1 cellular context compared by ENCODE assay signal in the genomic region with DNA sequence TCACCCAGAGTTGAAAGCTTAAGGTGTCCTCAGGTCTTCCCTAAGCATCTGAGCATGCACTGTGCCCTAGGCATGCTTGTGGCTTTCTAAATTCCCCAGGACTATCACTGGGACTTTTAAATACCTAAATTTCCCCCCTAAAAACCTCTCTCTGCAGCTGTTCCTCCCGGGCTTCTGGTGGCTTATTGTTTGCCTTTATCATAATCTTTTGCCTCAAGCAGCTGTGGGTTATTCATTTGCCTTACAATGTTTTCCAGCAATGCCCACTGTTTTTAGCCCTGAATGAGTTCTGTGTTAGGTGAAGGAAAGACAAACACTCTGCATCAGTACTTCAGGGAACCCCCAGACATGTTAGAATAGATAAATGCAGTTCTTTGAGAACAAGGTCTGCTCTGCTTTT.
TF ChIP-seq lines count a peak whose summit lies in the region.

No MANE protein-coding gene starts in this region.

TF ChIP-seq in H1, 55 proteins besides CTCF, POLR2A, EP300 and RAD21 (continued from another document):
- TF ChIP-seq, protein P1, sequence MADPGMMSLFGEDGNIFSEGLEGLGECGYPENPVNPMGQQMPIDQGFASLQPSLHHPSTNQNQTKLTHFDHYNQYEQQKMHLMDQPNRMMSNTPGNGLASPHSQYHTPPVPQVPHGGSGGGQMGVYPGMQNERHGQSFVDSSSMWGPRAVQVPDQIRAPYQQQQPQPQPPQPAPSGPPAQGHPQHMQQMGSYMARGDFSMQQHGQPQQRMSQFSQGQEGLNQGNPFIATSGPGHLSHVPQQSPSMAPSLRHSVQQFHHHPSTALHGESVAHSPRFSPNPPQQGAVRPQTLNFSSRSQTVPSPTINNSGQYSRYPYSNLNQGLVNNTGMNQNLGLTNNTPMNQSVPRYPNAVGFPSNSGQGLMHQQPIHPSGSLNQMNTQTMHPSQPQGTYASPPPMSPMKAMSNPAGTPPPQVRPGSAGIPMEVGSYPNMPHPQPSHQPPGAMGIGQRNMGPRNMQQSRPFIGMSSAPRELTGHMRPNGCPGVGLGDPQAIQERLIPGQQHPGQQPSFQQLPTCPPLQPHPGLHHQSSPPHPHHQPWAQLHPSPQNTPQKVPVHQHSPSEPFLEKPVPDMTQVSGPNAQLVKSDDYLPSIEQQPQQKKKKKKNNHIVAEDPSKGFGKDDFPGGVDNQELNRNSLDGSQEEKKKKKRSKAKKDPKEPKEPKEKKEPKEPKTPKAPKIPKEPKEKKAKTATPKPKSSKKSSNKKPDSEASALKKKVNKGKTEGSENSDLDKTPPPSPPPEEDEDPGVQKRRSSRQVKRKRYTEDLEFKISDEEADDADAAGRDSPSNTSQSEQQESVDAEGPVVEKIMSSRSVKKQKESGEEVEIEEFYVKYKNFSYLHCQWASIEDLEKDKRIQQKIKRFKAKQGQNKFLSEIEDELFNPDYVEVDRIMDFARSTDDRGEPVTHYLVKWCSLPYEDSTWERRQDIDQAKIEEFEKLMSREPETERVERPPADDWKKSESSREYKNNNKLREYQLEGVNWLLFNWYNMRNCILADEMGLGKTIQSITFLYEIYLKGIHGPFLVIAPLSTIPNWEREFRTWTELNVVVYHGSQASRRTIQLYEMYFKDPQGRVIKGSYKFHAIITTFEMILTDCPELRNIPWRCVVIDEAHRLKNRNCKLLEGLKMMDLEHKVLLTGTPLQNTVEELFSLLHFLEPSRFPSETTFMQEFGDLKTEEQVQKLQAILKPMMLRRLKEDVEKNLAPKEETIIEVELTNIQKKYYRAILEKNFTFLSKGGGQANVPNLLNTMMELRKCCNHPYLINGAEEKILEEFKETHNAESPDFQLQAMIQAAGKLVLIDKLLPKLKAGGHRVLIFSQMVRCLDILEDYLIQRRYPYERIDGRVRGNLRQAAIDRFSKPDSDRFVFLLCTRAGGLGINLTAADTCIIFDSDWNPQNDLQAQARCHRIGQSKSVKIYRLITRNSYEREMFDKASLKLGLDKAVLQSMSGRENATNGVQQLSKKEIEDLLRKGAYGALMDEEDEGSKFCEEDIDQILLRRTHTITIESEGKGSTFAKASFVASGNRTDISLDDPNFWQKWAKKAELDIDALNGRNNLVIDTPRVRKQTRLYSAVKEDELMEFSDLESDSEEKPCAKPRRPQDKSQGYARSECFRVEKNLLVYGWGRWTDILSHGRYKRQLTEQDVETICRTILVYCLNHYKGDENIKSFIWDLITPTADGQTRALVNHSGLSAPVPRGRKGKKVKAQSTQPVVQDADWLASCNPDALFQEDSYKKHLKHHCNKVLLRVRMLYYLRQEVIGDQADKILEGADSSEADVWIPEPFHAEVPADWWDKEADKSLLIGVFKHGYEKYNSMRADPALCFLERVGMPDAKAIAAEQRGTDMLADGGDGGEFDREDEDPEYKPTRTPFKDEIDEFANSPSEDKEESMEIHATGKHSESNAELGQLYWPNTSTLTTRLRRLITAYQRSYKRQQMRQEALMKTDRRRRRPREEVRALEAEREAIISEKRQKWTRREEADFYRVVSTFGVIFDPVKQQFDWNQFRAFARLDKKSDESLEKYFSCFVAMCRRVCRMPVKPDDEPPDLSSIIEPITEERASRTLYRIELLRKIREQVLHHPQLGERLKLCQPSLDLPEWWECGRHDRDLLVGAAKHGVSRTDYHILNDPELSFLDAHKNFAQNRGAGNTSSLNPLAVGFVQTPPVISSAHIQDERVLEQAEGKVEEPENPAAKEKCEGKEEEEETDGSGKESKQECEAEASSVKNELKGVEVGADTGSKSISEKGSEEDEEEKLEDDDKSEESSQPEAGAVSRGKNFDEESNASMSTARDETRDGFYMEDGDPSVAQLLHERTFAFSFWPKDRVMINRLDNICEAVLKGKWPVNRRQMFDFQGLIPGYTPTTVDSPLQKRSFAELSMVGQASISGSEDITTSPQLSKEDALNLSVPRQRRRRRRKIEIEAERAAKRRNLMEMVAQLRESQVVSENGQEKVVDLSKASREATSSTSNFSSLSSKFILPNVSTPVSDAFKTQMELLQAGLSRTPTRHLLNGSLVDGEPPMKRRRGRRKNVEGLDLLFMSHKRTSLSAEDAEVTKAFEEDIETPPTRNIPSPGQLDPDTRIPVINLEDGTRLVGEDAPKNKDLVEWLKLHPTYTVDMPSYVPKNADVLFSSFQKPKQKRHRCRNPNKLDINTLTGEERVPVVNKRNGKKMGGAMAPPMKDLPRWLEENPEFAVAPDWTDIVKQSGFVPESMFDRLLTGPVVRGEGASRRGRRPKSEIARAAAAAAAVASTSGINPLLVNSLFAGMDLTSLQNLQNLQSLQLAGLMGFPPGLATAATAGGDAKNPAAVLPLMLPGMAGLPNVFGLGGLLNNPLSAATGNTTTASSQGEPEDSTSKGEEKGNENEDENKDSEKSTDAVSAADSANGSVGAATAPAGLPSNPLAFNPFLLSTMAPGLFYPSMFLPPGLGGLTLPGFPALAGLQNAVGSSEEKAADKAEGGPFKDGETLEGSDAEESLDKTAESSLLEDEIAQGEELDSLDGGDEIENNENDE (IDR thresholded peaks at IDR 0.05; ENCODE audit: insufficient replicate concordance, low read length) = no peak
- no peak for TF ChIP-seq RNF2 (IDR thresholded peaks at IDR 0.05; ENCODE audit: borderline replicate concordance, low read depth, low read length, missing control alignments, poor library complexity, severe bottlenecking)
- TF ChIP-seq CEBPB (IDR thresholded peaks at IDR 0.05; ENCODE audit: low read depth, low read length) = no peak
- no peak for TF ChIP-seq CREB1 (IDR thresholded peaks at IDR 0.05)
- no peak for TF ChIP-seq KDM4A (IDR thresholded peaks at IDR 0.05; ENCODE audit: low read depth, low read length, severe bottlenecking)
- TF ChIP-seq CHD1 (IDR thresholded peaks at IDR 0.05; ENCODE audit: low read depth, low read length) = no peak
- TF ChIP-seq ASH2L (IDR thresholded peaks at IDR 0.05; ENCODE audit: low read length) = no peak
- no peak for TF ChIP-seq MAFK (IDR thresholded peaks at IDR 0.05; ENCODE audit: low read depth, low read length)
- TF ChIP-seq RXRA (IDR thresholded peaks at IDR 0.05; ENCODE audit: insufficient read depth, low read depth, low read length) = no peak
- no peak for TF ChIP-seq CBX5 (IDR thresholded peaks at IDR 0.05; ENCODE audit: low read depth, low read length)
- TF ChIP-seq, protein P2, sequence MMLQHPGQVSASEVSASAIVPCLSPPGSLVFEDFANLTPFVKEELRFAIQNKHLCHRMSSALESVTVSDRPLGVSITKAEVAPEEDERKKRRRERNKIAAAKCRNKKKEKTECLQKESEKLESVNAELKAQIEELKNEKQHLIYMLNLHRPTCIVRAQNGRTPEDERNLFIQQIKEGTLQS (IDR thresholded peaks at IDR 0.05; ENCODE audit: insufficient read depth, low read depth, low read length) = no peak
- no peak for TF ChIP-seq JUND (IDR thresholded peaks at IDR 0.05; ENCODE audit: low read length)
